ENCODE assay signal across 18 cellular contexts in the genomic region with DNA sequence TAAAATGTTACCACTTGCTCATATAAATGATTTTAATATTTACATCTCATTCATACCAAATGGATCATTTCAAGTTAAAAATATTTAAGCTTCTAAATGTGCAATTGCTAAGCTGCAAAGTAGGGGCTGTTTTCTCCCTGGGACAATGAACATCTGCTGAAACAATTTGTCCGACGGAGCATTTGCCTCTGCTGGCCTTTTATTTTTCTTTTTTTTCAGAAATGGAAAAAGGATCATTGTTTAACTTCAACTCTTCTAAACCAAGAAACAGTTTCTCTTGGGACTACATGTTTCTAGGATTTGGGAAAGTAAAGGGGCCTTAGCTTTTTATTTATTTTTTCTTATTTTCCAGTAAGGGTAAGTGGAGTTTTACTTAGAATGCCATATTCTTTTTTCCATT. TPM values are rescaled to one million over a fixed set of nuclear protein-coding genes. Genes with fewer than 3 reads are reported as not detected.
A peak's percentile ranks its signal among the peaks of the same experiment; 100 is the strongest.
DNase-seq lines count a peak whose midpoint lies in the region; ATAC-seq and TF ChIP-seq lines count a peak whose summit lies in the region.
"Had no signal": no experiment of that assay in that cellular context is flagged by ENCODE, and none has a peak within 500 bp of the region (broad histone marks: within the 10 kb centered on the region; RNA-seq: fewer than 3 reads in every experiment).

No MANE protein-coding gene starts in this region.

- H3K9me3 ChIP-seq in endodermal cell (ENCODE audit: control insufficient read depth, low read length), result no peaks in the 10 kb centered on the region
- H3K9me3 ChIP-seq: SJSA1 had no signal

- H3K36me3 ChIP-seq in endodermal cell (ENCODE audit: control insufficient read depth, insufficient read depth, low read length), result no peaks in the 10 kb centered on the region
- H3K36me3 ChIP-seq: SJSA1 had no signal

- DNase-seq in Calu3 (no peak), endodermal cell (no peak), putamen (ENCODE audit: low spot score) (peak; percentile 7), COLO668 (lab: John Stamatoyannopoulos, UW; ENCODE audit: unreplicated experiment) (no peak)
- no peak for DNase-seq in stimulated activated CD4-positive, alpha-beta T cell treated with anti-CD3 and anti-CD28 coated beads, Interleukin-1b, Interleukin-23, amount 100 ng/mL, for 48 hours
- DNase-seq in stimulated activated naive CD8-positive, alpha-beta T cell treated with anti-CD3 and anti-CD28 coated beads, Interleukin-15, Interleukin-2, amounts not matched to agents 100 U/mL and 50 U/mL, for 24 hours, result no peak
- DNase-seq: EL, H7, NCI-H1092, NCI-H1930, NCI-H226, NCI-H524 treated with DMSO at 0.1 percent for 48 hours, NCI-H82 had no signal

- H3K27ac Mint-ChIP-seq in Calu3 (ENCODE audit: unreplicated experiment) (peak overlapping the region; percentile 67), endodermal cell (no peak overlapping the region), nephron (peak overlapping the region; percentile 73 to 86 (median 75))

- ATAC-seq in stimulated activated naive CD8-positive, alpha-beta T cell treated with anti-CD3 and anti-CD28 coated beads, Interleukin-15, Interleukin-2, amounts not matched to agents 100 U/mL and 50 U/mL, for 24 hours, result no peak
- ATAC-seq: Right ventricle myocardium inferior had no signal

- H3K9me3 Mint-ChIP-seq in Calu3 (ENCODE audit: low read depth, unreplicated experiment) (no peaks in the 10 kb centered on the region), endodermal cell (no peaks in the 10 kb centered on the region), nephron (no peaks in the 10 kb centered on the region)

- H3K27me3 ChIP-seq in endodermal cell (ENCODE audit: control insufficient read depth, insufficient read depth, low read length, poor library complexity, severe bottlenecking), result no peaks in the 10 kb centered on the region
- H3K27me3 ChIP-seq: SJSA1 had no signal

- H3K36me3 Mint-ChIP-seq in Calu3 (ENCODE audit: insufficient read depth, unreplicated experiment) (peaks cover 4% of the 10 kb centered on the region), endodermal cell (ENCODE audit: low read depth) (no peaks in the 10 kb centered on the region), nephron (ENCODE audit: low read depth) (no peaks in the 10 kb centered on the region)

- CTCF ChIA-PET in Calu3 (lab: Charles Lee), result interaction anchor here (0.6 to 1.7 kb wide), 5 partner anchors 36 to 1210 kb away, joined by 3 to 6 read pairs (median 5); no protein-coding TSS in a partner anchor

- intact Hi-C loops in Calu3 (cut with micrococcal nuclease; ENCODE audit: unreplicated experiment), result loop anchor here (2.0 kb wide), 1 partner anchor 45 kb away; no protein-coding TSS in a partner anchor

- H3K4me3 ChIP-seq in endodermal cell (ENCODE audit: low read length), result no peak overlapping the region
- H3K4me3 ChIP-seq: SJSA1 had no signal

- WGBS in endodermal cell (ENCODE audit: insufficient coverage in 1 of 2, insufficient read length in 1 of 2), 2 experiments, result 97% methylated on average over 2 of the region's 2 CpGs; no CpG with 5 or more reads in 1 of the 2 experiments

- no peaks in the 10 kb centered on the region for H3K4me1 ChIP-seq in endodermal cell (ENCODE audit: control insufficient read depth, insufficient read depth, low read length)

- H3K27me3 Mint-ChIP-seq in Calu3 (ENCODE audit: unreplicated experiment) (no peaks in the 10 kb centered on the region), endodermal cell (ENCODE audit: insufficient read depth) (no peaks in the 10 kb centered on the region), nephron (ENCODE audit: low read depth) (no peaks in the 10 kb centered on the region)

- peak overlapping the region; percentile 19 for H3K27ac ChIP-seq in endodermal cell (ENCODE audit: low read depth, low read length)
- H3K27ac ChIP-seq: C4-2B, HL-60, SJSA1 had no signal

- TF ChIP-seq CTCF in Calu3 (IDR thresholded peaks at IDR 0.05; ENCODE audit: unreplicated experiment) (no peak), endodermal cell (conservative IDR thresholded peaks at IDR 0.05) (no peak), nephron (IDR thresholded peaks at IDR 0.05; ENCODE audit: unreplicated experiment in 3 of 3) (no peak)

- no TSS peak for BruUV-seq in Calu3 (replicated peaks; lab: Mats Ljungman, UMichigan)

- no peak overlapping the region for H3K4me3 Mint-ChIP-seq in Calu3 (ENCODE audit: low read depth, unreplicated experiment)
- no peak overlapping the region for H3K4me3 Mint-ChIP-seq in endodermal cell
- no peak overlapping the region for H3K4me3 Mint-ChIP-seq in nephron

- no peak overlapping the region for H3K9ac ChIP-seq in endodermal cell (ENCODE audit: extremely low read depth, low read length, poor library complexity, severe bottlenecking)

- H3K4me1 Mint-ChIP-seq in Calu3 (ENCODE audit: low read depth, unreplicated experiment) (peaks cover 54% of the 10 kb centered on the region), endodermal cell (peaks cover 6% of the 10 kb centered on the region), nephron (peaks cover 27% of the 10 kb centered on the region)

RNA-seq across cellular contexts. Expression of a gene that starts 43.8 kb away (rescaled TPM):
- total RNA-seq in Calu3 (2022) (375 and 411 TPM in 2 replicates), endodermal cell (10 to 100 TPM; 28.9 to 30.4 TPM)
- 76.9 TPM for polyA plus RNA-seq in endodermal cell (2013, experiment 1 of 2)
- 106 TPM for polyA plus RNA-seq in endodermal cell (2013, experiment 2 of 2)

Comparison
In these comparisons a context has a peak if more than half of its experiments do, and no peak if none do; other contexts are left out.
1. RNA of a gene that starts 43.8 kb away (total RNA-seq): 375 to 411 TPM in Calu3; 28.9 to 30.4 TPM in endodermal cell; every median in the first group is over 10 times any median in the second.